Comparison of ENCODE assay signal across 23 cellular contexts in genomic region chr7:137577184-137577583, GRCh38.
"Had no signal": no experiment of that assay in that cellular context is flagged by ENCODE, and none has a peak within 500 bp of the region (broad histone marks: within the 10 kb centered on the region; RNA-seq: fewer than 3 reads in every experiment).

No MANE protein-coding gene starts in this region.

- H3K9me3 Mint-ChIP-seq: activated T-cell treated with anti-CD3 and anti-CD28 coated beads, Interleukin-2, amount 50 U/mL, for 4 hours; activated T-helper 2 cell treated with anti-CD3 and anti-CD28 coated beads, Interferon-gamma antibody, Interleukin-2, Interleukin-4, amounts not matched to agents 10 μg/mL and 5 μg/mL and 100 μg/mL, durations not matched to agents 14 hours and 24 hours and 36 hours; endodermal cell; natural killer cell; T-helper 1 cell treated with Interleukin-12 subunit alpha and Interleukin-12 subunit beta and Interleukin-4 antibody, amounts not matched to agents 30 μg/mL and 1 μg/mL, for 36 hours; WTC11 had no signal

- DNase-seq: activated CD8-positive, alpha-beta memory T cell treated with anti-CD3 and anti-CD28 coated beads for 24 hours; activated CD8-positive, alpha-beta memory T cell treated with anti-CD3 and anti-CD28 coated beads, Interleukin-2, amount 50 U/mL, for 48 hours; activated naive CD4-positive, alpha-beta T cell; activated T-cell treated with anti-CD3 and anti-CD28 coated beads, Interleukin-2, amount 50 U/mL, for 4 hours; cortex of kidney; endodermal cell; foreskin melanocyte; immature natural killer cell; lower lobe of right lung; midbrain; natural killer cell; retina; sigmoid colon; stimulated activated CD4-positive, alpha-beta T cell treated with anti-CD3 and anti-CD28 coated beads, Interleukin-4, amount 100 ng/mL, for 1 hour; stimulated activated naive CD8-positive, alpha-beta T cell treated with anti-CD3 and anti-CD28 coated beads, Interleukin-15, Interleukin-2, amounts not matched to agents 100 U/mL and 50 U/mL, for 24 hours; T1000; upper lobe of left lung had no signal

- H3K27me3 ChIP-seq: hepatocyte, sigmoid colon, upper lobe of left lung had no signal

- H3K27me3 Mint-ChIP-seq: progenitor cell of endocrine pancreas had no signal

- H3K4me3 Mint-ChIP-seq: activated naive CD8-positive, alpha-beta T cell; activated T-cell treated with anti-CD3 and anti-CD28 coated beads, Interleukin-2, amount 50 U/mL, for 4 hours; endodermal cell; immature natural killer cell; natural killer cell; T-helper 1 cell treated with Interleukin-12 subunit alpha and Interleukin-12 subunit beta and Interleukin-4 antibody, amounts not matched to agents 30 μg/mL and 1 μg/mL, for 36 hours; WTC11 had no signal

- H3K27ac Mint-ChIP-seq: activated naive CD8-positive, alpha-beta T cell; activated T-helper 2 cell treated with anti-CD3 and anti-CD28 coated beads, Interferon-gamma antibody, Interleukin-2, Interleukin-4, amounts not matched to agents 10 μg/mL and 5 μg/mL and 100 μg/mL, durations not matched to agents 14 hours and 24 hours and 36 hours; endodermal cell; immature natural killer cell; natural killer cell; progenitor cell of endocrine pancreas; T-helper 1 cell treated with Interleukin-12 subunit alpha and Interleukin-12 subunit beta and Interleukin-4 antibody, amounts not matched to agents 30 μg/mL and 1 μg/mL, for 36 hours had no signal

- H3K4me3 ChIP-seq: hepatocyte, lower lobe of right lung, sigmoid colon, upper lobe of left lung had no signal

- H3K36me3 Mint-ChIP-seq: activated naive CD8-positive, alpha-beta T cell; immature natural killer cell; natural killer cell; WTC11 had no signal

- H3K27ac ChIP-seq: hepatocyte, lower lobe of right lung, sigmoid colon, upper lobe of left lung had no signal

- H3K9me3 ChIP-seq: lower lobe of right lung, sigmoid colon, upper lobe of left lung had no signal

- H3K36me3 ChIP-seq: lower lobe of right lung, sigmoid colon, upper lobe of left lung had no signal

- H3K4me1 Mint-ChIP-seq: immature natural killer cell, natural killer cell had no signal

- H3K4me1 ChIP-seq: lower lobe of right lung, upper lobe of left lung had no signal
